1 cellular context compared by ENCODE assay signal in genomic region chr11:12319734-12320387, GRCh38.
TF ChIP-seq lines count a peak whose summit lies in the region.

No MANE protein-coding gene starts in this region.

TF ChIP-seq in H1, 55 proteins besides CTCF, POLR2A, EP300 and RAD21:
- no peak for TF ChIP-seq KDM5A (IDR thresholded peaks at IDR 0.05; ENCODE audit: low read length)
- TF ChIP-seq SIRT6 (IDR thresholded peaks at IDR 0.05; ENCODE audit: low read length), result no peak
- TF ChIP-seq PHF8 (conservative IDR thresholded peaks at IDR 0.05; ENCODE audit: low read depth, low read length), result no peak
- TF ChIP-seq CEBPB (IDR thresholded peaks at IDR 0.05; ENCODE audit: low read depth, low read length), result no peak
- TF ChIP-seq, protein P1, sequence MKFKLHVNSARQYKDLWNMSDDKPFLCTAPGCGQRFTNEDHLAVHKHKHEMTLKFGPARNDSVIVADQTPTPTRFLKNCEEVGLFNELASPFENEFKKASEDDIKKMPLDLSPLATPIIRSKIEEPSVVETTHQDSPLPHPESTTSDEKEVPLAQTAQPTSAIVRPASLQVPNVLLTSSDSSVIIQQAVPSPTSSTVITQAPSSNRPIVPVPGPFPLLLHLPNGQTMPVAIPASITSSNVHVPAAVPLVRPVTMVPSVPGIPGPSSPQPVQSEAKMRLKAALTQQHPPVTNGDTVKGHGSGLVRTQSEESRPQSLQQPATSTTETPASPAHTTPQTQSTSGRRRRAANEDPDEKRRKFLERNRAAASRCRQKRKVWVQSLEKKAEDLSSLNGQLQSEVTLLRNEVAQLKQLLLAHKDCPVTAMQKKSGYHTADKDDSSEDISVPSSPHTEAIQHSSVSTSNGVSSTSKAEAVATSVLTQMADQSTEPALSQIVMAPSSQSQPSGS (IDR thresholded peaks at IDR 0.05; ENCODE audit: low read length), result no peak
- no peak for TF ChIP-seq SP4 (IDR thresholded peaks at IDR 0.05; ENCODE audit: low read length)
